Comparison of ENCODE assay signal across 8 cellular contexts in the genomic region with DNA sequence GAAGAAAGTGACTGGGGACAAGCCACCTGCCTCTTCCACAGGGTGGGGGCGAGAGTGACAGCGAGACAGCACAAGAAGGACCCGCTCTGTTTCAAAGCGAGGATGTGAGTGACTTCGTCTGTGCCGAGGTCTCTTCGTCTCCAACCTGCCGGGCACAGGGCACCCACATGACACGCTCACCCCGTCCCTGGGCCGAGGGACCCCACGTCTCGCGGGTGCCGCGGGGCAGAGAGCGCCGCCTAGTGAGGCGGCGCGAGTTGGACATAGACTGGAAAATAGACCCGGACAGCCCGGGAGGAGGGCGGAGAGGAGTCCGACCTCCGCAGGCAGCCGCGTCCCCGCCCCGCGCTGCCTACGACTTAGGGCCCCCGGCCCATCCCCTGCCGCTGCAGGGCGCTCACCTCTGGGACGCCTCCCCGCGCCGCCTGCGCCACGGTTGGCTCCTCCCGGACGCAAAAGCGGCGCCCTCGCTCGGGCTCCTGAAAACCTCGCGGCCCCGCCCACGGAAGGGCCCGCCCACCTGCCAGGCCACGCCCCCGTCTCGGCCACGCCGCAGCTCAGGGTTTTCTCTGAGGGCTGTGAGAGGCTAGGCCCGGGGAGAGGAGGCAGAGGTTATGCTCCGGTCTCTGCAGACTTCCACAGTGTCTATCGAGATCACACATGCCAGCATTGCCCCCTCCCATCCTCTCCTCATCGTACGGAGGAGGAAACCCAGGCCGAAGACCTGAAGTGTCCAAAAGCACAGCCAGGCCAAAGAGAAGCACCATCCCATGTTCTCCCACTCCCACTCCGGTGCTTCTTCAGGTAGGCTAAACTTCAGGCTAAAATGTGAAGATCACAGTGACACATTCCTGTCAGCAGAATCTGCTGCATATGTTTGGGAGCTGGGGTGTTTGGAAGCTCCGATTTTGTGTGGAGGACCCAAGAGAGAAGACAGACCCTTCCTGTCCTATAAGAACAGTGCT. TPM values are rescaled to one million over a fixed set of nuclear protein-coding genes. Genes with fewer than 3 reads are reported as not detected.
DNase-seq lines count a peak whose midpoint lies in the region; ATAC-seq and TF ChIP-seq lines count a peak whose summit lies in the region.

A gene with protein sequence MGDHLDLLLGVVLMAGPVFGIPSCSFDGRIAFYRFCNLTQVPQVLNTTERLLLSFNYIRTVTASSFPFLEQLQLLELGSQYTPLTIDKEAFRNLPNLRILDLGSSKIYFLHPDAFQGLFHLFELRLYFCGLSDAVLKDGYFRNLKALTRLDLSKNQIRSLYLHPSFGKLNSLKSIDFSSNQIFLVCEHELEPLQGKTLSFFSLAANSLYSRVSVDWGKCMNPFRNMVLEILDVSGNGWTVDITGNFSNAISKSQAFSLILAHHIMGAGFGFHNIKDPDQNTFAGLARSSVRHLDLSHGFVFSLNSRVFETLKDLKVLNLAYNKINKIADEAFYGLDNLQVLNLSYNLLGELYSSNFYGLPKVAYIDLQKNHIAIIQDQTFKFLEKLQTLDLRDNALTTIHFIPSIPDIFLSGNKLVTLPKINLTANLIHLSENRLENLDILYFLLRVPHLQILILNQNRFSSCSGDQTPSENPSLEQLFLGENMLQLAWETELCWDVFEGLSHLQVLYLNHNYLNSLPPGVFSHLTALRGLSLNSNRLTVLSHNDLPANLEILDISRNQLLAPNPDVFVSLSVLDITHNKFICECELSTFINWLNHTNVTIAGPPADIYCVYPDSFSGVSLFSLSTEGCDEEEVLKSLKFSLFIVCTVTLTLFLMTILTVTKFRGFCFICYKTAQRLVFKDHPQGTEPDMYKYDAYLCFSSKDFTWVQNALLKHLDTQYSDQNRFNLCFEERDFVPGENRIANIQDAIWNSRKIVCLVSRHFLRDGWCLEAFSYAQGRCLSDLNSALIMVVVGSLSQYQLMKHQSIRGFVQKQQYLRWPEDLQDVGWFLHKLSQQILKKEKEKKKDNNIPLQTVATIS (minus strand): TSS at position 454 of the 965 bp plus-strand sequence. CDS start 30,217 bp downstream, outside the sequence.

- peak; percentile 96 for ATAC-seq in GM23338

- no peak for TF ChIP-seq POLR2A in testis (IDR thresholded peaks at IDR 0.05)

- H3K27ac ChIP-seq in GM23338 (ENCODE audit: low read depth) = no peak within 1 kb of the TSS
- peak within 1 kb of the TSS; percentile 16 to 64 for H3K27ac ChIP-seq in testis

- no peaks in the 10 kb centered on the region for H3K36me3 Mint-ChIP-seq in GM23338 (ENCODE audit: low read depth)

- H3K27me3 Mint-ChIP-seq in GM23338 (ENCODE audit: insufficient read depth, low read depth, poor library complexity) = peaks cover 9% of the 10 kb centered on the region

- peak within 1 kb of the TSS; percentile 100 for H2AFZ ChIP-seq in GM23338

- H3K79me2 ChIP-seq in GM23338 (replicated peaks; ENCODE audit: insufficient read depth) = no peaks in the 10 kb centered on the region

- H3K4me1 ChIP-seq in GM23338 (ENCODE audit: insufficient read depth) = peaks cover 6% of the 10 kb centered on the region
- H3K4me1 ChIP-seq in testis = peaks cover 20% of the 10 kb centered on the region

- intact Hi-C loops in testis (cut with DNase I; ENCODE audit: low total_unique reads) = no loop called here

- H3K4me3 ChIP-seq in GM23338 (peak within 1 kb of the TSS; percentile 66), testis (peak within 1 kb of the TSS; percentile 65 to 66)

- H3K27ac Mint-ChIP-seq in GM23338 = no peak within 1 kb of the TSS

- peaks cover 6% of the 10 kb centered on the region; the same call in 2 of the 3 replicates for H3K9me3 Mint-ChIP-seq in GM23338

- H3K4me1 Mint-ChIP-seq in GM23338 = peaks cover 21% of the 10 kb centered on the region

- no peaks in the 10 kb centered on the region for H4K20me1 ChIP-seq in GM23338 (replicated peaks; ENCODE audit: insufficient read depth)

- peaks cover 6% of the 10 kb centered on the region; the same call in 1 of the 2 replicates for H3K9me2 ChIP-seq in GM23338 (ENCODE audit: insufficient read depth)

- H3K4me2 ChIP-seq in GM23338 = peak within 1 kb of the TSS; percentile 79

- TF ChIP-seq CTCF in GM23338 (conservative IDR thresholded peaks at IDR 0.05; ENCODE audit: low read depth in 2 of 2) (peak; percentile 61 to 63), LNCAP (IDR thresholded peaks at IDR 0.05) (peak; percentile 93), testis (IDR thresholded peaks at IDR 0.05) (peak; percentile 37 to 70 (median 61))

- DNase-seq in Daoy (ENCODE audit: low read depth) (peak; percentile 91), GM23338 (ENCODE audit: low spot score) (peak; percentile 90), SIG-M5 treated with dmso at 0.1 percent for 504 hours (lab: John Stamatoyannopoulos, UW; ENCODE audit: unreplicated experiment) (peak; percentile 72), activated gamma-delta T cell treated with Interleukin-2 at 50 U/mL for 16 hours (peak; percentile 83), globus pallidus (ENCODE audit: low spot score) (peak; percentile 68), occipital lobe (lab: John Stamatoyannopoulos, UW) (peak; percentile 19), testis (peak; percentile 93)

- H3K36me3 ChIP-seq in GM23338 (ENCODE audit: insufficient read depth) (no peaks in the 10 kb centered on the region), testis (ENCODE audit: low read depth, missing control alignments) (no peaks in the 10 kb centered on the region)

- no peaks in the 10 kb centered on the region for H3K9me3 ChIP-seq in testis

- H3K27me3 ChIP-seq in GM23338 (ENCODE audit: insufficient read depth) (0 out of 2 replicates have a peak, but pooled peaks cover 9% of the 10 kb centered on the region), testis (no peaks in the 10 kb centered on the region)

- WGBS in testis, 2 donors = 5 to 15% methylated on average over 16 to 54 of the region's 65 CpGs

- 0 out of 2 replicates have a peak, but pooled peaks cover 10% of the 10 kb centered on the region for H3F3A ChIP-seq in GM23338 (replicated peaks; ENCODE audit: low read depth)

- H3K4me3 Mint-ChIP-seq in GM23338 = peak within 1 kb of the TSS; percentile 68

TF ChIP-seq in GM23338, 12 proteins besides CTCF, POLR2A, EP300 and RAD21 (continues in another document):
- TF ChIP-seq, protein P1, sequence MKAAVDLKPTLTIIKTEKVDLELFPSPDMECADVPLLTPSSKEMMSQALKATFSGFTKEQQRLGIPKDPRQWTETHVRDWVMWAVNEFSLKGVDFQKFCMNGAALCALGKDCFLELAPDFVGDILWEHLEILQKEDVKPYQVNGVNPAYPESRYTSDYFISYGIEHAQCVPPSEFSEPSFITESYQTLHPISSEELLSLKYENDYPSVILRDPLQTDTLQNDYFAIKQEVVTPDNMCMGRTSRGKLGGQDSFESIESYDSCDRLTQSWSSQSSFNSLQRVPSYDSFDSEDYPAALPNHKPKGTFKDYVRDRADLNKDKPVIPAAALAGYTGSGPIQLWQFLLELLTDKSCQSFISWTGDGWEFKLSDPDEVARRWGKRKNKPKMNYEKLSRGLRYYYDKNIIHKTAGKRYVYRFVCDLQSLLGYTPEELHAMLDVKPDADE (IDR thresholded peaks at IDR 0.05) = no peak
- no peak for TF ChIP-seq ZNF331 (CRISPR knock-in tag; IDR thresholded peaks at IDR 0.05; ENCODE audit: low read depth)
- no peak for TF ChIP-seq EZH2 (IDR thresholded peaks at IDR 0.05; ENCODE audit: low read depth, unreplicated experiment)
- TF ChIP-seq, protein P2, sequence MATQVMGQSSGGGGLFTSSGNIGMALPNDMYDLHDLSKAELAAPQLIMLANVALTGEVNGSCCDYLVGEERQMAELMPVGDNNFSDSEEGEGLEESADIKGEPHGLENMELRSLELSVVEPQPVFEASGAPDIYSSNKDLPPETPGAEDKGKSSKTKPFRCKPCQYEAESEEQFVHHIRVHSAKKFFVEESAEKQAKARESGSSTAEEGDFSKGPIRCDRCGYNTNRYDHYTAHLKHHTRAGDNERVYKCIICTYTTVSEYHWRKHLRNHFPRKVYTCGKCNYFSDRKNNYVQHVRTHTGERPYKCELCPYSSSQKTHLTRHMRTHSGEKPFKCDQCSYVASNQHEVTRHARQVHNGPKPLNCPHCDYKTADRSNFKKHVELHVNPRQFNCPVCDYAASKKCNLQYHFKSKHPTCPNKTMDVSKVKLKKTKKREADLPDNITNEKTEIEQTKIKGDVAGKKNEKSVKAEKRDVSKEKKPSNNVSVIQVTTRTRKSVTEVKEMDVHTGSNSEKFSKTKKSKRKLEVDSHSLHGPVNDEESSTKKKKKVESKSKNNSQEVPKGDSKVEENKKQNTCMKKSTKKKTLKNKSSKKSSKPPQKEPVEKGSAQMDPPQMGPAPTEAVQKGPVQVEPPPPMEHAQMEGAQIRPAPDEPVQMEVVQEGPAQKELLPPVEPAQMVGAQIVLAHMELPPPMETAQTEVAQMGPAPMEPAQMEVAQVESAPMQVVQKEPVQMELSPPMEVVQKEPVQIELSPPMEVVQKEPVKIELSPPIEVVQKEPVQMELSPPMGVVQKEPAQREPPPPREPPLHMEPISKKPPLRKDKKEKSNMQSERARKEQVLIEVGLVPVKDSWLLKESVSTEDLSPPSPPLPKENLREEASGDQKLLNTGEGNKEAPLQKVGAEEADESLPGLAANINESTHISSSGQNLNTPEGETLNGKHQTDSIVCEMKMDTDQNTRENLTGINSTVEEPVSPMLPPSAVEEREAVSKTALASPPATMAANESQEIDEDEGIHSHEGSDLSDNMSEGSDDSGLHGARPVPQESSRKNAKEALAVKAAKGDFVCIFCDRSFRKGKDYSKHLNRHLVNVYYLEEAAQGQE (IDR thresholded peaks at IDR 0.05; ENCODE audit: unreplicated experiment) = no peak
- no peak for TF ChIP-seq EZH2phosphoT487 (IDR thresholded peaks at IDR 0.05; ENCODE audit: unreplicated experiment)
- no peak for TF ChIP-seq ZNF114 (CRISPR knock-in tag; IDR thresholded peaks at IDR 0.05)
- peak; percentile 71 for TF ChIP-seq POLR2AphosphoS5 (IDR thresholded peaks at IDR 0.05; ENCODE audit: low read depth)
- TF ChIP-seq STAT1 (IDR thresholded peaks at IDR 0.05; ENCODE audit: unreplicated experiment) = no peak

RNA-seq across cellular contexts. Expression of the gene that starts here (rescaled TPM):
- 0.77 and 1.1 TPM in 2 replicates for total RNA-seq in Daoy (2014; rRNA removed; shearing (Covaris generic))
- total RNA-seq in GM23338 (2014; rRNA removed; shearing (Covaris generic)) = 0.10 and 0.50 TPM in 2 replicates
- polyA plus RNA-seq in GM23338 (2016; fragmentation: Nextera tagmentation; extraction: Ambion mirVana) = 0.39 and 1.3 TPM in 2 replicates
- 1.7 TPM for total RNA-seq in occipital lobe
- 10 to 100 TPM in 1 of 2 donors, 1 to 10 TPM in 1; 4.2 to 13.8 TPM for total RNA-seq in testis
- polyA plus RNA-seq in testis (ENCODE audit: insufficient read depth, low read depth, low replicate concordance) = 5.4 TPM

Comparison
In these comparisons a context has a peak if more than half of its experiments do, and no peak if none do; other contexts are left out.
1. DNase-seq: peak in every context shown above with its lines; median percentile 93 in testis; 91 in Daoy; 90 in GM23338; 83 in activated gamma-delta T cell treated with Interleukin-2 at 50 U/mL for 16 hours; 72 in SIG-M5 treated with dmso at 0.1 percent for 504 hours; 68 in globus pallidus; 19 in occipital lobe.